14 cellular contexts compared by ENCODE assay signal in the genomic region with DNA sequence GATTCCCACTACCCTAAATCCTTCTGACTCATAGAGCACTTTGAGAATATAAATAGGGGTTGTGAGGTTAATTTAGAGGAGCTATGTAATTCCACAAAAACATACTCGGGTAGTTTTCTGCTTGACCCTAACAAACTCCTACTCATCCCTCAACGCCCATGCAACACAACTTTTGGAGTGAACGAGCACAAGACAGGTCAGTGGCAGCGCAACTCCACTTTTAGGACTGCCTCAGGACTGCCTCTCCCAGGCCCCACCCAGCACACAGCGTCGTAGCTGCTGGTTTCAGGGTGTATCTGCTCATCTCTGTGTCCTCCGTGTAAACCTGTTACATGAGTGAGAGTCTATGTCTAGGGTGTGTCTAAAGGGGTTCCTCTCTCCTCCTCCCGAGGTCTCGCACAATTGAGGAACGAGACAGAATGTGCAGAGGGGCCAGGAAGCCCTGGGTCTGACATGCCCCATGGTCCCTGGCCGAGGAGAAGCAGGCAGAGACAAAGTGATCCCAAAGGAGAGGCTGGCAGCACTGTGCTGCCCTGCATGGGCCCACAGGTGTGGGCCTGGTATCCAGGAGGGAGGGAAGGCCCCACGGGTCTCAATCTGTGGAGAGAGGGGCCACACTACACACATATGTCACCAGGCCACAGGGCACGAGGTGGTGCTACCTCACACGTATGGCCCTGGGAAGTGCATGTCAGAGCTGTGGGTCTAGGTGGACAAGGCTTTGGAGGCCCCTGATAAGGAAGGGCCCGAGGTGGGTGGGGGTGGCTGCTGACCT. TPM values are rescaled to one million over a fixed set of nuclear protein-coding genes. Genes with fewer than 3 reads are reported as not detected.
DNase-seq lines count a peak whose midpoint lies in the region; ATAC-seq and TF ChIP-seq lines count a peak whose summit lies in the region.
"Had no signal": no experiment of that assay in that cellular context is flagged by ENCODE, and none has a peak within 500 bp of the region (broad histone marks: within the 10 kb centered on the region; RNA-seq: fewer than 3 reads in every experiment).

No MANE protein-coding gene starts in this region.

- TF ChIP-seq CTCF in heart right ventricle (IDR thresholded peaks at IDR 0.05), result no peak
- TF ChIP-seq CTCF in glutamatergic neuron (IDR thresholded peaks at IDR 0.05; ENCODE audit: partially characterized antibody, unreplicated experiment), result no peak
- TF ChIP-seq CTCF in osteoblast (IDR thresholded peaks at IDR 0.05; ENCODE audit: extremely low read depth, low read depth, low read length), result no peak
- TF ChIP-seq CTCF in mammary epithelial cell (conservative IDR thresholded peaks at IDR 0.05 in 1 of 2, IDR thresholded peaks at IDR 0.05 in 1 of 2; ENCODE audit: extremely low read depth in 1 of 2, insufficient read depth in 1 of 2, low read depth in 1 of 2, low read length in 2 of 2), result no peak

- no peak overlapping the region for H3K9ac ChIP-seq in mammary epithelial cell (ENCODE audit: insufficient read depth, low read length)

- H3K27me3 Mint-ChIP-seq in glutamatergic neuron (ENCODE audit: unreplicated experiment), result peaks cover 2% of the 10 kb centered on the region

- H3K27ac Mint-ChIP-seq in glutamatergic neuron (ENCODE audit: unreplicated experiment), result peak overlapping the region; percentile 52

- dilution Hi-C loops in mammary epithelial cell (cut with HindIII; ENCODE audit: low sequenced_read_pairs), result no loop called here

- H3K27ac ChIP-seq in heart right ventricle, result peak overlapping the region in 2 of 10 donors; percentile 15 to 25
- no peak overlapping the region for H3K27ac ChIP-seq in osteoblast (ENCODE audit: low read depth, low read length)
- no peak overlapping the region for H3K27ac ChIP-seq in mammary epithelial cell (ENCODE audit: insufficient read depth, low read depth, low read length)
- H3K27ac ChIP-seq: SK-N-MC had no signal

- H3K4me1 ChIP-seq in heart right ventricle (peaks cover 0 to 86% (median 43%) of the 10 kb centered on the region in 9 donors), osteoblast (ENCODE audit: insufficient read depth, low read length) (peaks cover 15% of the 10 kb centered on the region), mammary epithelial cell (ENCODE audit: insufficient read depth, low read length) (no peaks in the 10 kb centered on the region)

- H3K36me3 ChIP-seq in heart right ventricle (no peaks in the 10 kb centered on the region), osteoblast (ENCODE audit: insufficient read depth, low read length) (no peaks in the 10 kb centered on the region), mammary epithelial cell (ENCODE audit: insufficient read depth, low read length) (no peaks in the 10 kb centered on the region)

- no peak overlapping the region for H3K4me2 ChIP-seq in osteoblast (ENCODE audit: insufficient read depth, low read length)
- H3K4me2 ChIP-seq in mammary epithelial cell (ENCODE audit: insufficient read depth, low read depth, low read length), result no peak overlapping the region

- intact Hi-C loops in Right ventricle myocardium inferior (cut with DNase I), result no loop called here
- intact Hi-C loops in heart right ventricle (cut with DNase I), result no loop called here
- intact Hi-C loops in mammary epithelial cell (cut with micrococcal nuclease), result no loop called here

- no peak overlapping the region for H2AFZ ChIP-seq in osteoblast (ENCODE audit: low read length)
- H2AFZ ChIP-seq in mammary epithelial cell (ENCODE audit: low read depth, low read length), result no peak overlapping the region

- CTCF ChIA-PET in mammary epithelial cell (lab: Charles Lee; ENCODE audit: low non-redundant PET), result no interaction called here

- no peak overlapping the region for H3K4me3 Mint-ChIP-seq in glutamatergic neuron (ENCODE audit: unreplicated experiment)

- H3K36me3 Mint-ChIP-seq in glutamatergic neuron (ENCODE audit: unreplicated experiment), result no peaks in the 10 kb centered on the region

- H3K79me2 ChIP-seq in osteoblast (ENCODE audit: insufficient read depth, low read length) (no peaks in the 10 kb centered on the region), mammary epithelial cell (ENCODE audit: insufficient read depth, low read length) (no peaks in the 10 kb centered on the region)

- H3K27me3 ChIP-seq in heart right ventricle (no peaks in the 10 kb centered on the region), osteoblast (ENCODE audit: insufficient read depth, low read length) (peaks cover 9% of the 10 kb centered on the region), mammary epithelial cell (ENCODE audit: insufficient read depth, low read length) (no peaks in the 10 kb centered on the region)

- no peaks in the 10 kb centered on the region for H4K20me1 ChIP-seq in osteoblast (ENCODE audit: insufficient read depth, low read length)
- no peaks in the 10 kb centered on the region for H4K20me1 ChIP-seq in mammary epithelial cell (ENCODE audit: insufficient read depth, low read length)

- ATAC-seq in Right ventricle myocardium inferior (no peak), heart right ventricle (no peak), GM19467 (IDR thresholded peaks at IDR 0.05; ENCODE audit: unreplicated experiment) (no peak)

- DNase-seq in Right ventricle myocardium inferior (ENCODE audit: missing footprints), result peak; percentile 28
- DNase-seq in heart right ventricle, result no peak
- peak; percentile 8 for DNase-seq in glutamatergic neuron
- peak; percentile 65 for DNase-seq in osteoblast (ENCODE audit: insufficient read length, low spot score, missing footprints)
- DNase-seq in globus pallidus (ENCODE audit: low spot score), result no peak
- no peak for DNase-seq in DMS79 (lab: John Stamatoyannopoulos, UW)
- no peak for DNase-seq in mammary epithelial cell
- DNase-seq: amniotic stem cell; erythroblast; NCI-H1092 treated with DMSO at 0.1 percent for 48 hours; NCI-H226; stimulated activated naive CD4-positive, alpha-beta T cell treated with Interleukin-2 at 50 U/mL for 16 hours had no signal

- H3K4me3 ChIP-seq in heart right ventricle (no peak overlapping the region), osteoblast (ENCODE audit: insufficient read depth, low read length) (no peak overlapping the region), mammary epithelial cell (replicated peaks in 1 of 3; ENCODE audit: insufficient read depth in 1 of 3, low read depth in 2 of 3, low read length in 3 of 3) (no peak overlapping the region)
- H3K4me3 ChIP-seq: SK-N-MC had no signal

- H3K4me1 Mint-ChIP-seq in glutamatergic neuron (ENCODE audit: low read depth, unreplicated experiment), result peaks cover 18% of the 10 kb centered on the region

- H3K9me3 ChIP-seq in heart right ventricle (no peaks in the 10 kb centered on the region), osteoblast (ENCODE audit: low read depth, low read length) (no peaks in the 10 kb centered on the region), mammary epithelial cell (replicated peaks; ENCODE audit: insufficient read depth, low read length) (no peaks in the 10 kb centered on the region)

- BruUV-seq in mammary epithelial cell (replicated peaks; lab: Mats Ljungman, UMichigan), result no TSS peak

- H3K9me3 Mint-ChIP-seq in glutamatergic neuron (ENCODE audit: unreplicated experiment), result peaks cover 9% of the 10 kb centered on the region

- WGBS in heart right ventricle, 2 donors, result 78 to 84% methylated on average over 15 of the region's 15 CpGs
- WGBS in mammary epithelial cell (ENCODE audit: low coverage, missing lambda C conversion rate), result 78% methylated on average over 14 of the region's 15 CpGs

- in situ Hi-C loops in mammary epithelial cell (cut with MboI; ENCODE audit: low sequenced_read_pairs in 2 of 2), result no loop called here

RNA-seq across cellular contexts. Expression of a gene that starts 45.5 kb away (rescaled TPM):
- total RNA-seq in Right ventricle myocardium inferior (95.4 TPM), heart right ventricle (100 to 1,000 TPM in 6 of 10 donors, 10 to 100 TPM in 4; 70.6 to 152 (median 126) TPM), glutamatergic neuron (ENCODE audit: unreplicated experiment) (55.1 TPM), osteoblast (not detected in 2 replicates), mammary epithelial cell (under 1 TPM; 0.33 to 0.64 TPM)
- polyA plus RNA-seq in heart right ventricle (100 to 1,000 TPM in 1 of 2 donors, 10 to 100 TPM in 1; 30.8 to 107 TPM), mammary epithelial cell (4.9 TPM)
- 4.2 TPM for polyA minus RNA-seq in mammary epithelial cell

Comparison
In these comparisons a context has a peak if more than half of its experiments do, and no peak if none do; other contexts are left out.
1. DNase-seq: peak in Right ventricle myocardium inferior (single experiment), glutamatergic neuron (single experiment) and osteoblast (single experiment); none in heart right ventricle (0 of 2), globus pallidus (single experiment), DMS79 (single experiment) and mammary epithelial cell (single experiment).
2. RNA of a gene that starts 45.5 kb away (total RNA-seq): 70.6 to 152 TPM in heart right ventricle, 95.4 TPM in Right ventricle myocardium inferior (single experiment) and 55.1 TPM in glutamatergic neuron (single experiment); 0.33 to 0.64 TPM in mammary epithelial cell and not detected in osteoblast; every median in the first group is over 10 times any median in the second.